24 cellular contexts compared by ENCODE assay signal in genomic region chr22:19674929-19675253, GRCh38. TPM values are rescaled to one million over a fixed set of nuclear protein-coding genes. Genes with fewer than 3 reads are reported as not detected.
"Had no signal": no experiment of that assay in that cellular context is flagged by ENCODE, and none has a peak within 500 bp of the region (broad histone marks: within the 10 kb centered on the region; RNA-seq: fewer than 3 reads in every experiment).

No MANE protein-coding gene starts in this region.

- H3K27ac Mint-ChIP-seq: naive B cell had no signal

- H3K4me1 ChIP-seq: colonic mucosa, foreskin keratinocyte, psoas muscle, stomach had no signal

- H3K79me2 ChIP-seq: hepatocyte had no signal

- H3K4me3 ChIP-seq: colonic mucosa, hepatocyte, lung, psoas muscle, sigmoid colon, skin epidermis, stomach, thoracic aorta had no signal

- DNase-seq: colonic mucosa; dermis blood vessel endothelial cell; erythroblast; foreskin keratinocyte; kidney; left cardiac atrium; left ventricle myocardium superior; mesenchymal stem cell; naive B cell; psoas muscle; retina; sigmoid colon; stimulated activated CD4-positive, alpha-beta T cell treated with anti-CD3 and anti-CD28 coated beads, Interleukin-2, amount 100 ng/mL, for 24 hours; stimulated activated CD4-positive, alpha-beta T cell treated with anti-CD3 and anti-CD28 coated beads, Interleukin-4, amount 100 ng/mL, for 4 hours; stimulated activated naive CD4-positive, alpha-beta T cell; stomach; substantia nigra; trophoblast cell had no signal

- H3K4me2 ChIP-seq: hepatocyte had no signal

- H3K4me1 Mint-ChIP-seq: naive B cell had no signal

- H3K36me3 ChIP-seq: colonic mucosa, sigmoid colon, stomach, thoracic aorta had no signal

- H3K27ac ChIP-seq: colonic mucosa, foreskin keratinocyte, hepatocyte, psoas muscle, sigmoid colon, skin epidermis, stomach, thoracic aorta had no signal

- ATAC-seq: foreskin keratinocyte, left cardiac atrium, left ventricle myocardium superior, psoas muscle had no signal

- FAIRE-seq: endothelial cell of umbilical vein, kidney, urothelium cell line had no signal

- H3K9me3 ChIP-seq: colonic mucosa, psoas muscle, sigmoid colon, stomach, thoracic aorta had no signal

- H2AFZ ChIP-seq: hepatocyte had no signal

- H3K27me3 ChIP-seq: colonic mucosa, hepatocyte had no signal

- H3K4me3 Mint-ChIP-seq: naive B cell had no signal

RNA-seq across cellular contexts. Expression of gene GP1BB, which starts 48.4 kb away (rescaled TPM):
- total RNA-seq: left cardiac atrium, left ventricle myocardium superior had no signal
